In genomic region chr6:44464527-44465310, GRCh38 we compare ENCODE assay signal across 14 cellular contexts.
A peak's percentile ranks its signal among the peaks of the same experiment; 100 is the strongest.
DNase-seq lines count a peak whose midpoint lies in the region; ATAC-seq and TF ChIP-seq lines count a peak whose summit lies in the region.
"Had no signal": no experiment of that assay in that cellular context is flagged by ENCODE, and none has a peak within 500 bp of the region (broad histone marks: within the 10 kb centered on the region; RNA-seq: fewer than 3 reads in every experiment).

No MANE protein-coding gene starts in this region.

- intact Hi-C loops in body of pancreas (cut with DNase I) (no loop called here), upper lobe of right lung (cut with DNase I) (no loop called here)

- H3K27ac Mint-ChIP-seq in activated CD8-positive, alpha-beta memory T cell treated with anti-CD3 and anti-CD28 coated beads, Interleukin-2, amount 10 ng/mL, durations not matched to agents 7 days and 5 days, result no peak overlapping the region
- no peak overlapping the region for H3K27ac Mint-ChIP-seq in T-cell
- H3K27ac Mint-ChIP-seq: activated CD8-positive, alpha-beta T cell treated with anti-CD3 and anti-CD28 coated beads for 36 hours; activated naive CD4-positive, alpha-beta T cell treated with anti-CD3 and anti-CD28 coated beads for 36 hours had no signal

- POLR2A ChIA-PET in T-cell (lab: Charles Lee), result no interaction called here

- peak; percentile 35 for DNase-seq in activated CD8-positive, alpha-beta memory T cell treated with anti-CD3 and anti-CD28 coated beads, Interleukin-2, amount 50 U/mL, for 48 hours
- no peak for DNase-seq in activated CD8-positive, alpha-beta memory T cell treated with anti-CD3 and anti-CD28 coated beads, Interleukin-2, amount 10 ng/mL, durations not matched to agents 7 days and 5 days
- DNase-seq in body of pancreas (peak in 3 of 4 donors; percentile 22 to 28 (median 26)), upper lobe of right lung (peak; percentile 74), T-cell (no peak), activated gamma-delta T cell treated with Interleukin-2 at 50 U/mL for 16 hours (no peak)
- DNase-seq in effector CD4-positive, alpha-beta T cell, result no peak
- DNase-seq: activated CD8-positive, alpha-beta T cell treated with anti-CD3 and anti-CD28 coated beads for 36 hours; activated naive CD4-positive, alpha-beta T cell treated with anti-CD3 and anti-CD28 coated beads for 36 hours; COR-L47; NCI-H526 treated with DMSO at 0.1 percent for 48 hours; retina had no signal

- no peak for ATAC-seq in activated CD8-positive, alpha-beta memory T cell treated with anti-CD3 and anti-CD28 coated beads, Interleukin-2, amount 10 ng/mL, durations not matched to agents 7 days and 5 days
- ATAC-seq in body of pancreas (no peak), upper lobe of right lung (peak; percentile 73), T-cell (replicated peaks in 1 of 4) (no peak)
- ATAC-seq: activated CD8-positive, alpha-beta T cell treated with anti-CD3 and anti-CD28 coated beads for 36 hours had no signal

- peaks cover 14% of the 10 kb centered on the region for H3K27me3 Mint-ChIP-seq in activated CD8-positive, alpha-beta memory T cell treated with anti-CD3 and anti-CD28 coated beads, Interleukin-2, amount 10 ng/mL, durations not matched to agents 7 days and 5 days
- H3K27me3 Mint-ChIP-seq in T-cell, result peaks cover 7 to 13% of the 10 kb centered on the region in 2 donors

- H3K9ac ChIP-seq in liver (ENCODE audit: low read depth in 1 of 2, low read length in 2 of 2), result no peak overlapping the region

- H3K4me3 Mint-ChIP-seq in activated CD8-positive, alpha-beta memory T cell treated with anti-CD3 and anti-CD28 coated beads, Interleukin-2, amount 10 ng/mL, durations not matched to agents 7 days and 5 days, result no peak overlapping the region
- no peak overlapping the region for H3K4me3 Mint-ChIP-seq in T-cell
- H3K4me3 Mint-ChIP-seq: activated CD8-positive, alpha-beta T cell treated with anti-CD3 and anti-CD28 coated beads for 36 hours; activated naive CD4-positive, alpha-beta T cell treated with anti-CD3 and anti-CD28 coated beads for 36 hours had no signal

- H3K9me3 ChIP-seq in body of pancreas (no peaks in the 10 kb centered on the region), liver (ENCODE audit: control insufficient read depth in 4 of 4, low read length in 3 of 4) (no peaks in the 10 kb centered on the region), upper lobe of right lung (no peaks in the 10 kb centered on the region)

- CTCF ChIA-PET in activated CD8-positive, alpha-beta memory T cell treated with anti-CD3 and anti-CD28 coated beads, Interleukin-2, amount 10 ng/mL, durations not matched to agents 7 days and 5 days (lab: Charles Lee), result interaction anchor here (2.6 kb wide), 1 partner anchor 11 kb away, joined by 11 read pairs; no protein-coding TSS in a partner anchor
- CTCF ChIA-PET in T-cell (lab: Charles Lee), result no interaction called here

- WGBS in body of pancreas, 2 donors, result 74 to 78% methylated on average over 13 of the region's 13 CpGs
- 84% methylated on average over 13 of the region's 13 CpGs for WGBS in liver

- peaks cover 1% of the 10 kb centered on the region for H3K4me1 ChIP-seq in body of pancreas
- no peaks in the 10 kb centered on the region for H3K4me1 ChIP-seq in liver (ENCODE audit: control insufficient read depth in 4 of 4, insufficient read depth in 4 of 4, low read length in 3 of 4)
- H3K4me1 ChIP-seq in upper lobe of right lung, result no peaks in the 10 kb centered on the region

- peaks cover 5% of the 10 kb centered on the region for H3K4me1 Mint-ChIP-seq in activated CD8-positive, alpha-beta memory T cell treated with anti-CD3 and anti-CD28 coated beads, Interleukin-2, amount 10 ng/mL, durations not matched to agents 7 days and 5 days
- H3K4me1 Mint-ChIP-seq in T-cell, result no peaks in the 10 kb centered on the region

- H3K27me3 ChIP-seq in body of pancreas (no peaks in the 10 kb centered on the region), liver (ENCODE audit: control insufficient read depth in 4 of 4, insufficient read depth in 4 of 4, low read length in 3 of 4) (no peaks in the 10 kb centered on the region), upper lobe of right lung (no peaks in the 10 kb centered on the region)

- H3K9me3 Mint-ChIP-seq in activated CD8-positive, alpha-beta memory T cell treated with anti-CD3 and anti-CD28 coated beads, Interleukin-2, amount 10 ng/mL, durations not matched to agents 7 days and 5 days (ENCODE audit: low read depth), result no peaks in the 10 kb centered on the region
- H3K9me3 Mint-ChIP-seq in T-cell, result no peaks in the 10 kb centered on the region
- H3K9me3 Mint-ChIP-seq: activated CD8-positive, alpha-beta T cell treated with anti-CD3 and anti-CD28 coated beads for 36 hours; activated naive CD4-positive, alpha-beta T cell treated with anti-CD3 and anti-CD28 coated beads for 36 hours had no signal

- TF ChIP-seq CTCF in body of pancreas (IDR thresholded peaks at IDR 0.05) (no peak), liver (IDR thresholded peaks at IDR 0.05; ENCODE audit: low read depth, low read length, missing input control) (no peak), upper lobe of right lung (IDR thresholded peaks at IDR 0.05) (no peak)

- H3K27ac ChIP-seq in body of pancreas (no peak overlapping the region), liver (ENCODE audit: low read depth in 1 of 2, low read length in 2 of 2) (no peak overlapping the region), upper lobe of right lung (no peak overlapping the region)
- H3K27ac ChIP-seq: 22Rv1 had no signal

- no peak for TF ChIP-seq POLR2A in body of pancreas (IDR thresholded peaks at IDR 0.05)

- H3K4me3 ChIP-seq in body of pancreas (no peak overlapping the region), liver (ENCODE audit: low read depth in 1 of 3, low read length in 3 of 3) (no peak overlapping the region), upper lobe of right lung (no peak overlapping the region)

- H3K36me3 ChIP-seq in body of pancreas (replicated peaks in 1 of 2; ENCODE audit: insufficient read depth in 1 of 2, low read depth in 2 of 2) (no peaks in the 10 kb centered on the region), liver (ENCODE audit: control insufficient read depth in 4 of 4, insufficient read depth in 3 of 4, low read depth in 1 of 4, low read length in 3 of 4) (no peaks in the 10 kb centered on the region), upper lobe of right lung (no peaks in the 10 kb centered on the region)

- TF ChIP-seq RAD21 in liver (IDR thresholded peaks at IDR 0.05), result no peak

- no peaks in the 10 kb centered on the region for H3K36me3 Mint-ChIP-seq in activated CD8-positive, alpha-beta memory T cell treated with anti-CD3 and anti-CD28 coated beads, Interleukin-2, amount 10 ng/mL, durations not matched to agents 7 days and 5 days
- H3K36me3 Mint-ChIP-seq in T-cell, result no peaks in the 10 kb centered on the region

TF ChIP-seq in liver, 16 proteins besides CTCF, POLR2A, EP300 and RAD21:
- TF ChIP-seq NR2F2 (IDR thresholded peaks at IDR 0.05) (peak; percentile 76), REST (IDR thresholded peaks at IDR 0.05) (no peak), EGR1 (IDR thresholded peaks at IDR 0.05; ENCODE audit: low read depth in 2 of 2) (no peak), RXRA (IDR thresholded peaks at IDR 0.05) (peak in 1 of 2 donors; percentile 15)

Comparison
In these comparisons a context has a peak if more than half of its experiments do, and no peak if none do; other contexts are left out.
1. DNase-seq: peak in activated CD8-positive, alpha-beta memory T cell treated with anti-CD3 and anti-CD28 coated beads, Interleukin-2, amount 50 U/mL, for 48 hours (single experiment), body of pancreas (3 of 4) and upper lobe of right lung (single experiment); none in activated CD8-positive, alpha-beta memory T cell treated with anti-CD3 and anti-CD28 coated beads, Interleukin-2, amount 10 ng/mL, durations not matched to agents 7 days and 5 days (single experiment), T-cell (0 of 34), activated gamma-delta T cell treated with Interleukin-2 at 50 U/mL for 16 hours (single experiment) and effector CD4-positive, alpha-beta T cell (single experiment).